9 cellular contexts compared by ENCODE assay signal in genomic region chr12:50220357-50221061, GRCh38. TPM values are rescaled to one million over a fixed set of nuclear protein-coding genes. Genes with fewer than 3 reads are reported as not detected.
DNase-seq lines count a peak whose midpoint lies in the region; ATAC-seq and TF ChIP-seq lines count a peak whose summit lies in the region.
"Had no signal": no experiment of that assay in that cellular context is flagged by ENCODE, and none has a peak within 500 bp of the region (broad histone marks: within the 10 kb centered on the region; RNA-seq: fewer than 3 reads in every experiment).

No MANE protein-coding gene starts in this region.

- H3K4me3 Mint-ChIP-seq in activated T-helper 17 cell treated with anti-CD3 and anti-CD28 coated beads, Interleukin-2, amount 50 U/mL, for 72 hours: no peak overlapping the region
- H3K4me3 Mint-ChIP-seq: memory B cell had no signal

- no peaks in the 10 kb centered on the region for H3K36me3 ChIP-seq in A673 (ENCODE audit: insufficient read depth, low read length, poor library complexity, severe bottlenecking)

- peaks cover 37% of the 10 kb centered on the region for H3K36me3 Mint-ChIP-seq in activated T-helper 17 cell treated with anti-CD3 and anti-CD28 coated beads, Interleukin-2, amount 50 U/mL, for 72 hours (ENCODE audit: low read depth)
- H3K36me3 Mint-ChIP-seq: memory B cell had no signal

- H3K9me3 ChIP-seq in A673 (ENCODE audit: low read depth, low read length, poor library complexity, severe bottlenecking): no peaks in the 10 kb centered on the region

- no peak overlapping the region for H3K27ac Mint-ChIP-seq in activated T-helper 17 cell treated with anti-CD3 and anti-CD28 coated beads, Interleukin-2, amount 50 U/mL, for 72 hours
- H3K27ac Mint-ChIP-seq: memory B cell had no signal

- H3K27me3 ChIP-seq in A673 (replicated peaks; ENCODE audit: insufficient read depth, low read depth, low read length, poor library complexity): no peaks in the 10 kb centered on the region

- no peaks in the 10 kb centered on the region for H3K27me3 Mint-ChIP-seq in activated T-helper 17 cell treated with anti-CD3 and anti-CD28 coated beads, Interleukin-2, amount 50 U/mL, for 72 hours
- H3K27me3 Mint-ChIP-seq: memory B cell had no signal

- CTCF ChIA-PET in A673 (lab: Charles Lee): interaction anchor here (1.5 kb wide), 1 partner anchor 94 kb away, joined by 4 read pairs; no protein-coding TSS in a partner anchor

- peaks cover 21% of the 10 kb centered on the region for H3K4me1 ChIP-seq in A673 (ENCODE audit: insufficient read depth, low read length, poor library complexity, severe bottlenecking)

- peak overlapping the region; percentile 91 for H3K27ac ChIP-seq in A673 (ENCODE audit: low read depth, low read length, poor library complexity, severe bottlenecking)

- DNase-seq in A673 (ENCODE audit: low spot score): peak; percentile 40
- DNase-seq in HuH-7 (ENCODE audit: low spot score): peak; percentile 45
- DNase-seq in left ventricle myocardium superior: no peak
- DNase-seq in stimulated activated CD8-positive, alpha-beta memory T cell treated with anti-CD3 and anti-CD28 coated beads, Interleukin-4, amount 100 ng/mL, for 48 hours: peak; percentile 61
- DNase-seq in AG08395 (ENCODE audit: low spot score): no peak
- no peak for DNase-seq in NCI-H1930 (lab: John Stamatoyannopoulos, UW)

- BruUV-seq in A673 (replicated peaks; lab: Mats Ljungman, UMichigan): no TSS peak

- peak overlapping the region; percentile 58 for H3K4me3 ChIP-seq in A673 (ENCODE audit: low read depth, low read length, poor library complexity, severe bottlenecking)

- H3K9me3 Mint-ChIP-seq in activated T-helper 17 cell treated with anti-CD3 and anti-CD28 coated beads, Interleukin-2, amount 50 U/mL, for 72 hours: no peaks in the 10 kb centered on the region
- H3K9me3 Mint-ChIP-seq: memory B cell had no signal

- intact Hi-C loops in A673 (cut with micrococcal nuclease; ENCODE audit: unreplicated experiment): loop anchor here (5.0 kb wide), 2 partner anchors 33 to 92 kb away; no protein-coding TSS in a partner anchor
- intact Hi-C loops in left ventricle myocardium superior (cut with micrococcal nuclease): no loop called here

- POLR2A ChIA-PET in A673 (lab: Charles Lee; ENCODE audit: low non-redundant PET): interaction anchor here (0.6 kb wide), 1 partner anchor 35 kb away, joined by 3 read pairs; no protein-coding TSS in a partner anchor

- ATAC-seq in GM18517 (IDR thresholded peaks at IDR 0.05; ENCODE audit: unreplicated experiment) (peak; percentile 53), left ventricle myocardium superior (peak; percentile 61)
- ATAC-seq in activated T-helper 17 cell treated with anti-CD3 and anti-CD28 coated beads, Interleukin-2, amount 50 U/mL, for 72 hours (replicated peaks): peak; percentile 89

- TF ChIP-seq CTCF in A673 (conservative IDR thresholded peaks at IDR 0.05; ENCODE audit: low read depth, low read length): no peak

- H3K4me1 Mint-ChIP-seq in activated T-helper 17 cell treated with anti-CD3 and anti-CD28 coated beads, Interleukin-2, amount 50 U/mL, for 72 hours: peaks cover 22% of the 10 kb centered on the region

RNA-seq across cellular contexts. Expression of gene CERS5, which starts 53.3 kb away (rescaled TPM):
- total RNA-seq in A673 (2021): 57.0 and 63.7 TPM in 2 replicates
- total RNA-seq in activated T-helper 17 cell treated with anti-CD3 and anti-CD28 coated beads, Interleukin-2, amount 50 U/mL, for 72 hours: 10 to 100 TPM; 72.0 to 77.6 TPM
- 9.4 TPM for total RNA-seq in left ventricle myocardium superior

Comparison
In these comparisons a context has a peak if more than half of its experiments do, and no peak if none do; other contexts are left out.
1. DNase-seq: peak in A673 (single experiment), HuH-7 (single experiment) and stimulated activated CD8-positive, alpha-beta memory T cell treated with anti-CD3 and anti-CD28 coated beads, Interleukin-4, amount 100 ng/mL, for 48 hours (single experiment); none in left ventricle myocardium superior (single experiment), AG08395 (single experiment) and NCI-H1930 (0 of 2).
2. Peak in every context shown above with its lines, with median percentiles within 50 percentile points of each other: ATAC-seq.